In the genomic region with DNA sequence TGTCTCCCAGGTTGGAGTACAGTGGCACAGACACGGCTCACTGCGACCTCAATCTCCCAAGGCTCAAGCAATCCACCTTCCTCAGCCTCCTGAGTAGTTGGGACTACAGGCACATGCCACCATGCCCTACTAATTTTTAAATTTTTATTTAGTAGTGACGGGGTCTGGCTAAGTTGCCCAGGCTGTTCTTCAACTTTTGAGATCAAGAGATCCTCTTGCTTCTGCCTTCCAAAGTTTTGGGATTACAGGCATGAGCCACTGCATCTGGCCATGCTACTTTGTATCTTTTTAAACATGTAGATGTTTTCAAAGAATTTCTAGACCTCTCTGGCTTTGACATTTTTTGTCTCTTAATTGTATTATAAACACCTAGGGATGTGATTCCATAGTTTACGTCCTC, we compare ENCODE assay signal across 9 cellular contexts. TPM values are rescaled to one million over a fixed set of nuclear protein-coding genes. Genes with fewer than 3 reads are reported as not detected.
DNase-seq lines count a peak whose midpoint lies in the region; ATAC-seq, FAIRE-seq and TF ChIP-seq lines count a peak whose summit lies in the region.
"Had no signal": no experiment of that assay in that cellular context is flagged by ENCODE, and none has a peak within 500 bp of the region (broad histone marks: within the 10 kb centered on the region; RNA-seq: fewer than 3 reads in every experiment).

No MANE protein-coding gene starts in this region.

- H3K36me3 ChIP-seq in CD8-positive, alpha-beta memory T cell (ENCODE audit: insufficient read depth, low read length), result no peaks in the 10 kb centered on the region
- peaks cover 2% of the 10 kb centered on the region; the same call in 1 of the 2 replicates for H3K36me3 ChIP-seq in IMR-90 (ENCODE audit: control insufficient read depth, insufficient read depth, low read length)
- peaks cover 31% of the 10 kb centered on the region for H3K36me3 ChIP-seq in K562 (ENCODE audit: control insufficient read depth, insufficient read depth, low read length)

- no peak overlapping the region for H3K14ac ChIP-seq in IMR-90 (replicated peaks; ENCODE audit: low read depth, low read length)

- H2BK120ac ChIP-seq in IMR-90 (ENCODE audit: low read depth, low read length), result no peak overlapping the region

- POLR2A ChIA-PET in CD8-positive, alpha-beta memory T cell (lab: Charles Lee), result interaction anchor here (0.5 kb wide), 1 partner anchor 97 kb away, joined by 4 read pairs; no protein-coding TSS in a partner anchor
- POLR2A ChIA-PET in IMR-90 (lab: Charles Lee; ENCODE audit: unreplicated experiment) (no interaction called here), K562 (lab: Yijun Ruan, JAX) (interaction anchor here (0.6 kb wide), 1 partner anchor 392 kb away, joined by 3 read pairs; no protein-coding TSS in a partner anchor)

- no peak overlapping the region for H3K56ac ChIP-seq in IMR-90 (ENCODE audit: extremely low read depth, insufficient read depth, low read length)

- DNase-seq in CD8-positive, alpha-beta memory T cell, result no peak
- DNase-seq in IMR-90 (no peak), K562 (ENCODE audit: extremely low read depth in 1 of 4, low spot score in 3 of 4) (no peak), nephron progenitor cell (no peak), NCI-H524 (lab: John Stamatoyannopoulos, UW) (no peak)

- peaks cover 15 to 43% of the 10 kb centered on the region in 2 experiments for H3K79me1 ChIP-seq in IMR-90 (ENCODE audit: low read depth in 1 of 2, low read length in 2 of 2)

- H3K9me3 ChIP-seq in CD8-positive, alpha-beta memory T cell (ENCODE audit: low read length), result no peaks in the 10 kb centered on the region
- no peaks in the 10 kb centered on the region for H3K9me3 ChIP-seq in IMR-90 (ENCODE audit: control insufficient read depth, insufficient read depth, low read length)
- H3K9me3 ChIP-seq in K562 (replicated peaks; ENCODE audit: control insufficient read depth, insufficient read depth, low read depth, low read length), result no peaks in the 10 kb centered on the region

- H3K9me1 ChIP-seq in IMR-90 (ENCODE audit: insufficient read depth, low read length) (no peaks in the 10 kb centered on the region), K562 (ENCODE audit: control insufficient read depth, insufficient read depth, low read length) (no peaks in the 10 kb centered on the region)

- no peak overlapping the region for H4K91ac ChIP-seq in IMR-90 (ENCODE audit: insufficient read depth, low read depth, low read length)

- BruUV-seq in IMR-90 (replicated peaks; lab: Mats Ljungman, UMichigan), result no TSS peak
- BruUV-seq in K562 (replicated peaks; lab: Mats Ljungman, UMichigan), result no TSS peak

- no peaks in the 10 kb centered on the region for H3K9me3 Mint-ChIP-seq in CD8-positive, alpha-beta memory T cell
- no peaks in the 10 kb centered on the region for H3K9me3 Mint-ChIP-seq in nephron progenitor cell

- FAIRE-seq in K562 (lab: Jason Lieb, UNC), result no peak
- FAIRE-seq: bronchial epithelial cell had no signal

- H3K27ac Mint-ChIP-seq in CD8-positive, alpha-beta memory T cell, result peak overlapping the region in 4 of 8 donors; percentile 17 to 97 (median 92)
- no peak overlapping the region for H3K27ac Mint-ChIP-seq in nephron progenitor cell

- TF ChIP-seq RAD21 in IMR-90 (IDR thresholded peaks at IDR 0.05; ENCODE audit: low read length) (no peak), K562 (CRISPR knock-in tag; conservative IDR thresholded peaks at IDR 0.05 in 1 of 2, IDR thresholded peaks at IDR 0.05 in 1 of 2) (no peak)

- no peak overlapping the region for H3K9ac ChIP-seq in IMR-90 (ENCODE audit: low read depth, low read length)
- H3K9ac ChIP-seq in K562 (ENCODE audit: insufficient read depth in 1 of 2, low read depth in 2 of 2, low read length in 2 of 2), result peak overlapping the region; percentile 81 to 85

- H3K27ac ChIP-seq in CD8-positive, alpha-beta memory T cell (ENCODE audit: low read depth, low read length), result peak overlapping the region; percentile 71
- no peak overlapping the region for H3K27ac ChIP-seq in IMR-90 (ENCODE audit: insufficient read depth, low read length)
- H3K27ac ChIP-seq in K562 (ENCODE audit: extremely low read depth, low read depth, low read length), result peak overlapping the region; percentile 78

- no peak overlapping the region for H2BK20ac ChIP-seq in IMR-90 (ENCODE audit: low read depth, low read length)

- ATAC-seq in IMR-90 (ENCODE audit: low read depth) (no peak), K562 (no peak), esophagus mucosa (no peak), GM19395 (IDR thresholded peaks at IDR 0.05; ENCODE audit: unreplicated experiment) (no peak), HG02763 (IDR thresholded peaks at IDR 0.05; ENCODE audit: unreplicated experiment) (no peak)

- intact Hi-C loops in IMR-90 (cut with micrococcal nuclease) (loop anchor here (10.0 kb wide), 1 partner anchor 566 kb away; no protein-coding TSS in a partner anchor), K562 (cut with micrococcal nuclease) (no loop called here)

- no peak overlapping the region for H3K23ac ChIP-seq in IMR-90 (ENCODE audit: low read depth, low read length)

- WGBS in IMR-90 (ENCODE audit: extremely low coverage in 2 of 2, insufficient read length in 1 of 2), 2 experiments, result no CpG with 5 or more reads among the region's 4 CpGs
- WGBS in K562 (ENCODE audit: insufficient coverage, low coverage, missing lambda C conversion rate), result 18% methylated on average over 4 of the region's 4 CpGs

- H2BK5ac ChIP-seq in IMR-90 (ENCODE audit: low read depth, low read length, poor library complexity, severe bottlenecking), result no peak overlapping the region

- H2AFZ ChIP-seq in IMR-90 (replicated peaks; ENCODE audit: low read length, poor library complexity), result no peak overlapping the region
- peak overlapping the region; percentile 89 for H2AFZ ChIP-seq in K562 (ENCODE audit: low read depth, low read length)

- H4K20me1 ChIP-seq in IMR-90 (ENCODE audit: insufficient read depth, low read length) (no peaks in the 10 kb centered on the region), K562 (replicated peaks; ENCODE audit: control insufficient read depth, insufficient read depth, low read length) (no peaks in the 10 kb centered on the region)

- H3K18ac ChIP-seq in IMR-90 (ENCODE audit: low read depth, low read length), result no peak overlapping the region

- H3K4me1 Mint-ChIP-seq in CD8-positive, alpha-beta memory T cell, result peaks cover 36 to 46% (median 42%) of the 10 kb centered on the region in 3 donors
- H3K4me1 Mint-ChIP-seq in nephron progenitor cell, result peaks cover 34% of the 10 kb centered on the region

- H3K4ac ChIP-seq in IMR-90 (ENCODE audit: low read depth, low read length), result 0 out of 2 replicates have a peak overlapping the region, but pooled peaks have one; percentile 2

- no peak overlapping the region; the same call in 1 of the 2 replicates for H4K5ac ChIP-seq in IMR-90 (ENCODE audit: low read depth, low read length)

- dilution Hi-C loops in IMR-90 (cut with HindIII; ENCODE audit: low sequenced_read_pairs, unreplicated experiment), result no loop called here

- H2BK15ac ChIP-seq in IMR-90 (ENCODE audit: low read depth, low read length), result no peak overlapping the region

- in situ Hi-C loops in IMR-90 (cut with MboI; ENCODE audit: low sequenced_read_pairs) (no loop called here), K562 (cut with MboI) (no loop called here)

- peak overlapping the region in 1 of 2 experiments; percentile 76; a peak in 2 of 4 replicates for H4K8ac ChIP-seq in IMR-90 (ENCODE audit: low read depth in 2 of 2, low read length in 2 of 2)

- H3K36me3 Mint-ChIP-seq in CD8-positive, alpha-beta memory T cell, result peaks cover 0 to 20% (median 2%) of the 10 kb centered on the region in 3 donors
- H3K36me3 Mint-ChIP-seq in nephron progenitor cell (ENCODE audit: low read depth), result peaks cover 8% of the 10 kb centered on the region

- H3K4me2 ChIP-seq in IMR-90 (ENCODE audit: low read depth, low read length), result peak overlapping the region; percentile 99; the same call in 1 of the 2 replicates
- peak overlapping the region; percentile 89 for H3K4me2 ChIP-seq in K562 (ENCODE audit: insufficient read depth, low read length)

- no peak overlapping the region for H2AK9ac ChIP-seq in IMR-90 (replicated peaks; ENCODE audit: low read depth, low read length, poor library complexity)

- peaks cover 78% of the 10 kb centered on the region for H3K79me2 ChIP-seq in K562 (ENCODE audit: control insufficient read depth, insufficient read depth, low read length)

- no peaks in the 10 kb centered on the region for H3K27me3 Mint-ChIP-seq in CD8-positive, alpha-beta memory T cell
- peaks cover 2% of the 10 kb centered on the region for H3K27me3 Mint-ChIP-seq in nephron progenitor cell (ENCODE audit: low read depth, poor library complexity)

- TF ChIP-seq EP300 in K562 (IDR thresholded peaks at IDR 0.05; ENCODE audit: low read length), result no peak

- H3K4me3 ChIP-seq in CD8-positive, alpha-beta memory T cell (ENCODE audit: low read length), result peak overlapping the region; percentile 80
- H3K4me3 ChIP-seq in IMR-90 (ENCODE audit: insufficient read depth, low read depth, low read length) (no peak overlapping the region), K562 (peak overlapping the region; percentile 65)

- peaks cover 26% of the 10 kb centered on the region for H3K4me1 ChIP-seq in CD8-positive, alpha-beta memory T cell (ENCODE audit: insufficient read depth, low read length)
- H3K4me1 ChIP-seq in IMR-90 (ENCODE audit: control insufficient read depth, insufficient read depth, low read length) (peaks cover 7% of the 10 kb centered on the region), K562 (replicated peaks in 1 of 2; ENCODE audit: control insufficient read depth in 2 of 2, insufficient read depth in 2 of 2, low read length in 2 of 2) (peaks cover 0 to 8% of the 10 kb centered on the region in 2 experiments; a peak in 2 of 5 replicates)

- H3K27me3 ChIP-seq in CD8-positive, alpha-beta memory T cell (ENCODE audit: insufficient read depth, low read length, poor library complexity, severe bottlenecking), result no peaks in the 10 kb centered on the region
- no peaks in the 10 kb centered on the region for H3K27me3 ChIP-seq in IMR-90 (ENCODE audit: control insufficient read depth, insufficient read depth, low read length)
- no peaks in the 10 kb centered on the region for H3K27me3 ChIP-seq in K562 (ENCODE audit: control insufficient read depth in 2 of 2, insufficient read depth in 2 of 2, low read length in 2 of 2)

- TF ChIP-seq POLR2A in IMR-90 (IDR thresholded peaks at IDR 0.05; ENCODE audit: low read depth, low read length) (no peak), K562 (conservative IDR thresholded peaks at IDR 0.05) (no peak)

- TF ChIP-seq CTCF in IMR-90 (conservative IDR thresholded peaks at IDR 0.05; ENCODE audit: low read depth, low read length) (no peak), K562 (IDR thresholded peaks at IDR 0.05 in 2 of 3, conservative IDR thresholded peaks at IDR 0.05 in 1 of 3; ENCODE audit: insufficient read depth in 2 of 3, low read depth in 1 of 3, low read length in 3 of 3) (no peak), nephron progenitor cell (IDR thresholded peaks at IDR 0.05) (no peak)

- peak overlapping the region; percentile 92 to 100 (median 96) for H3K4me3 Mint-ChIP-seq in CD8-positive, alpha-beta memory T cell
- peak overlapping the region; percentile 94 for H3K4me3 Mint-ChIP-seq in nephron progenitor cell

- H2AK5ac ChIP-seq in IMR-90 (ENCODE audit: low read depth, low read length), result no peak overlapping the region

- CTCF ChIA-PET in CD8-positive, alpha-beta memory T cell (lab: Charles Lee), result no interaction called here
- CTCF ChIA-PET in IMR-90 (lab: Yijun Ruan, JAX) (no interaction called here), K562 (lab: Yijun Ruan, JAX; ENCODE audit: low intra/inter-chr PET ratio) (no interaction called here)

RNA-seq across cellular contexts. Expression of a gene that starts 1.4 kb away (rescaled TPM):
- 10 to 100 TPM; 19.6 to 20.6 TPM for total RNA-seq in CD8-positive, alpha-beta memory T cell
- polyA plus RNA-seq in CD8-positive, alpha-beta memory T cell, result 0.89 TPM
- total RNA-seq in IMR-90 (2012; rRNA removed) (2.7 and 3.9 TPM in 2 replicates), K562 (2014; rRNA removed) (21.4 and 22.6 TPM in 2 replicates), K562 (2014; rRNA removed; fragmentation: Illumina TruSeq; extraction: Trizol) (35.7 and 41.0 TPM in 2 replicates), K562 (2015; rRNA removed; fragmentation: Illumina TruSeq; extraction: Trizol) (29.0 and 32.7 TPM in 2 replicates), K562 (2021) (25.9 and 28.4 TPM in 2 replicates), esophagus mucosa (4.9 TPM)
- polyA plus RNA-seq in IMR-90 (2012; rRNA removed) (3.2 and 5.4 TPM in 2 replicates), K562 (2011; rRNA removed) (48.4 and 60.6 TPM in 2 replicates), K562 (2014; fragmentation: Illumina TruSeq; extraction: Trizol) (29.7 and 31.7 TPM in 2 replicates), K562 (2014; fragmentation: Nextera tagmentation; extraction: Ambion mirVana) (10 to 100 TPM; 13.0 to 18.5 TPM), K562 (2014; rRNA removed) (46.7 and 62.5 TPM in 2 replicates)
- polyA plus RNA-seq in IMR-90 (2012; cell fraction: cytosol; rRNA removed), result 0.65 and 1.3 TPM in 2 replicates
- polyA plus RNA-seq in IMR-90 (2012; cell fraction: nucleus; rRNA removed; ENCODE audit: low replicate concordance), result 3.9 and 24.4 TPM in 2 replicates
- total RNA-seq in K562 (2011; cell fraction: chromatin; rRNA removed; ENCODE audit: low replicate concordance), result 32.1 and 107 TPM in 2 replicates
- total RNA-seq in K562 (2011; cell fraction: nucleolus; rRNA removed), result 16.2 and 27.9 TPM in 2 replicates
- total RNA-seq in K562 (2011; cell fraction: nucleoplasm; rRNA removed), result 52.9 and 88.3 TPM in 2 replicates
- 8.6 and 19.2 TPM in 2 replicates for polyA plus RNA-seq in K562 (2011; cell fraction: cytosol; rRNA removed)
- polyA plus RNA-seq in K562 (2011; cell fraction: nucleus; rRNA removed), result 74.1 and 78.0 TPM in 2 replicates
- polyA plus RNA-seq in K562 (2012), result 19.4 and 22.7 TPM in 2 replicates
- 34.7 and 36.7 TPM in 2 replicates for polyA minus RNA-seq in K562 (2011; rRNA and poly(A)+ RNA removed)
- polyA minus RNA-seq in K562 (2011; cell fraction: cytosol; rRNA and poly(A)+ RNA removed), result 12.5 and 17.0 TPM in 2 replicates
- 39.2 and 45.5 TPM in 2 replicates for polyA minus RNA-seq in K562 (2011; cell fraction: nucleus; rRNA and poly(A)+ RNA removed)

RNA-seq across cellular contexts. Expression of a gene that starts 1.5 kb away (rescaled TPM):
- 10 to 100 TPM; 18.0 to 23.6 TPM for total RNA-seq in CD8-positive, alpha-beta memory T cell
- polyA plus RNA-seq in CD8-positive, alpha-beta memory T cell, result 20.4 TPM
- total RNA-seq in IMR-90 (2012; rRNA removed) (13.3 and 16.4 TPM in 2 replicates), K562 (2014; rRNA removed) (17.2 and 22.8 TPM in 2 replicates), K562 (2014; rRNA removed; fragmentation: Illumina TruSeq; extraction: Trizol) (30.8 and 32.7 TPM in 2 replicates), K562 (2015; rRNA removed; fragmentation: Illumina TruSeq; extraction: Trizol) (32.7 and 36.7 TPM in 2 replicates), K562 (2021) (18.0 and 21.8 TPM in 2 replicates), esophagus mucosa (23.9 TPM)
- polyA plus RNA-seq in IMR-90 (2012; rRNA removed) (13.7 and 15.1 TPM in 2 replicates), K562 (2011; rRNA removed) (39.2 and 55.7 TPM in 2 replicates), K562 (2014; fragmentation: Illumina TruSeq; extraction: Trizol) (20.8 and 26.5 TPM in 2 replicates), K562 (2014; fragmentation: Nextera tagmentation; extraction: Ambion mirVana) (10 to 100 TPM; 62.8 to 69.6 TPM), K562 (2014; rRNA removed) (17.1 and 17.3 TPM in 2 replicates)
- 2.5 and 3.5 TPM in 2 replicates for polyA plus RNA-seq in IMR-90 (2012; cell fraction: cytosol; rRNA removed)
- 1.1 and 9.8 TPM in 2 replicates for polyA plus RNA-seq in IMR-90 (2012; cell fraction: nucleus; rRNA removed; ENCODE audit: low replicate concordance)
- 17.1 and 21.7 TPM in 2 replicates for total RNA-seq in K562 (2011; cell fraction: chromatin; rRNA removed; ENCODE audit: low replicate concordance)
- 14.7 and 18.2 TPM in 2 replicates for total RNA-seq in K562 (2011; cell fraction: nucleolus; rRNA removed)
- 14.9 and 22.7 TPM in 2 replicates for total RNA-seq in K562 (2011; cell fraction: nucleoplasm; rRNA removed)
- 12.2 and 12.8 TPM in 2 replicates for polyA plus RNA-seq in K562 (2011; cell fraction: cytosol; rRNA removed)
- 19.7 and 24.5 TPM in 2 replicates for polyA plus RNA-seq in K562 (2011; cell fraction: nucleus; rRNA removed)
- polyA plus RNA-seq in K562 (2012), result 16.2 and 21.4 TPM in 2 replicates
- 23.8 and 30.9 TPM in 2 replicates for polyA minus RNA-seq in K562 (2011; rRNA and poly(A)+ RNA removed)
- 14.9 and 20.1 TPM in 2 replicates for polyA minus RNA-seq in K562 (2011; cell fraction: cytosol; rRNA and poly(A)+ RNA removed)
- 27.7 and 38.4 TPM in 2 replicates for polyA minus RNA-seq in K562 (2011; cell fraction: nucleus; rRNA and poly(A)+ RNA removed)
